Comparison of ENCODE assay signal across 12 cellular contexts in the genomic region with DNA sequence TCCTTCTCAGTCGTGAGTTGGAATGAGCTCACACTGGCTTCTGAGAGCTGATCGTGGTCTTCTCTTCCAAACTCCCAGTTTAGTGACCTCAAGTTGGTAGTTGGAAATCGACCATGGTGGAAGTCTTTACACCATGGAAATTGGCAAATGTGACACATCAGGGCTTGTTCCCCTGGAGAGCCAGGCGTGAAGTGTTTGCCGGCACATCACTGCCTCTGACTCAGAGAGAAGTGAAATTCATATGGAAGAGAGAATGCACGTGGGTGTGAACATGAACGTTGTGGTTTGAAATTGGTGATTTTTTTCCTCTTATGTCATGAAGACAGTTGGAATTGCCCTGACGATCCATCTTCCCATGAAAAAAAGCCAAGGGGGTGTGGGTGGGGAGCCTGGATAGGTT. TPM values are rescaled to one million over a fixed set of nuclear protein-coding genes. Genes with fewer than 3 reads are reported as not detected.
DNase-seq lines count a peak whose midpoint lies in the region; ATAC-seq, FAIRE-seq and TF ChIP-seq lines count a peak whose summit lies in the region.
"Had no signal": no experiment of that assay in that cellular context is flagged by ENCODE, and none has a peak within 500 bp of the region (broad histone marks: within the 10 kb centered on the region; RNA-seq: fewer than 3 reads in every experiment).

No MANE protein-coding gene starts in this region.

- peak; percentile 68 for ATAC-seq in activated naive CD8-positive, alpha-beta T cell treated with anti-CD3 and anti-CD28 coated beads, Interleukin-2, amount 50 U/mL, for 24 hours
- ATAC-seq in foreskin keratinocyte (peak; percentile 51), GM18511 (IDR thresholded peaks at IDR 0.05; ENCODE audit: unreplicated experiment) (no peak)
- ATAC-seq: stimulated activated memory B cell treated with anti-CD40 and anti-IgM and Interleukin-4, amounts not matched to agents 10 μg/mL and 1 μg/mL and 100 μg/mL, for 72 hours had no signal

- H3K36me3 Mint-ChIP-seq in activated naive CD8-positive, alpha-beta T cell treated with anti-CD3 and anti-CD28 coated beads, Interleukin-2, amount 50 U/mL, for 24 hours (ENCODE audit: low read depth): no peaks in the 10 kb centered on the region
- no peaks in the 10 kb centered on the region for H3K36me3 Mint-ChIP-seq in activated naive CD8-positive, alpha-beta T cell treated with anti-CD3 and anti-CD28 coated beads for 36 hours
- H3K36me3 Mint-ChIP-seq: stimulated activated memory B cell treated with anti-CD40 and anti-IgM and Interleukin-4, amounts not matched to agents 10 μg/mL and 1 μg/mL and 100 μg/mL, for 72 hours had no signal

- no peak for TF ChIP-seq CTCF in foreskin keratinocyte (conservative IDR thresholded peaks at IDR 0.05)

- H3K4me3 ChIP-seq in small intestine (ENCODE audit: low read depth in 1 of 2, low read length in 2 of 2): no peak overlapping the region
- H3K4me3 ChIP-seq: right atrium auricular region had no signal

- H3K27me3 Mint-ChIP-seq in activated naive CD8-positive, alpha-beta T cell treated with anti-CD3 and anti-CD28 coated beads, Interleukin-2, amount 50 U/mL, for 24 hours: peaks cover 8% of the 10 kb centered on the region
- no peaks in the 10 kb centered on the region for H3K27me3 Mint-ChIP-seq in activated naive CD8-positive, alpha-beta T cell treated with anti-CD3 and anti-CD28 coated beads for 36 hours

- DNase-seq in activated naive CD8-positive, alpha-beta T cell treated with anti-CD3 and anti-CD28 coated beads, Interleukin-2, amount 50 U/mL, for 24 hours: no peak
- DNase-seq in activated naive CD8-positive, alpha-beta T cell treated with anti-CD3 and anti-CD28 coated beads for 36 hours: no peak
- peak; percentile 43 to 51 for DNase-seq in activated T-cell treated with anti-CD3 and anti-CD28 coated beads, Interleukin-2, amount 50 U/mL, for 48 hours
- DNase-seq in foreskin keratinocyte (peak; percentile 32 to 49), superior temporal gyrus (ENCODE audit: extremely low spot score) (peak; percentile 13), small intestine (no peak), NCI-H2029 (lab: John Stamatoyannopoulos, UW) (no peak)
- DNase-seq: aorta had no signal

- no peak overlapping the region for H3K27ac ChIP-seq in foreskin keratinocyte
- H3K27ac ChIP-seq in small intestine (ENCODE audit: low read depth in 1 of 2, low read length in 1 of 2): no peak overlapping the region
- H3K27ac ChIP-seq: C4-2B, right atrium auricular region had no signal

- H3K4me1 Mint-ChIP-seq in activated naive CD8-positive, alpha-beta T cell treated with anti-CD3 and anti-CD28 coated beads, Interleukin-2, amount 50 U/mL, for 24 hours: peaks cover 9% of the 10 kb centered on the region
- peaks cover 5% of the 10 kb centered on the region for H3K4me1 Mint-ChIP-seq in activated naive CD8-positive, alpha-beta T cell treated with anti-CD3 and anti-CD28 coated beads for 36 hours
- H3K4me1 Mint-ChIP-seq: stimulated activated memory B cell treated with anti-CD40 and anti-IgM and Interleukin-4, amounts not matched to agents 10 μg/mL and 1 μg/mL and 100 μg/mL, for 72 hours had no signal

- H3K36me3 ChIP-seq in small intestine (ENCODE audit: control insufficient read depth in 2 of 2, insufficient read depth in 2 of 2, low read length in 2 of 2): no peaks in the 10 kb centered on the region
- H3K36me3 ChIP-seq: right atrium auricular region had no signal

- 72 to 84% (median 80%) methylated on average over 8 of the region's 8 CpGs for WGBS in small intestine, 3 donors

- H3K4me1 ChIP-seq in foreskin keratinocyte (no peaks in the 10 kb centered on the region), small intestine (ENCODE audit: control insufficient read depth in 2 of 2, insufficient read depth in 1 of 2, low read depth in 1 of 2, low read length in 1 of 2) (no peaks in the 10 kb centered on the region)
- H3K4me1 ChIP-seq: right atrium auricular region had no signal

- H3K27me3 ChIP-seq in foreskin keratinocyte (peaks cover 10% of the 10 kb centered on the region), small intestine (ENCODE audit: control insufficient read depth in 2 of 2, insufficient read depth in 2 of 2, low read length in 2 of 2) (peaks cover 0 to 3% of the 10 kb centered on the region in 2 donors)
- H3K27me3 ChIP-seq: right atrium auricular region had no signal

- peak overlapping the region; percentile 47 for H3K27ac Mint-ChIP-seq in activated naive CD8-positive, alpha-beta T cell treated with anti-CD3 and anti-CD28 coated beads, Interleukin-2, amount 50 U/mL, for 24 hours
- H3K27ac Mint-ChIP-seq in activated naive CD8-positive, alpha-beta T cell treated with anti-CD3 and anti-CD28 coated beads for 36 hours: no peak overlapping the region
- H3K27ac Mint-ChIP-seq: stimulated activated memory B cell treated with anti-CD40 and anti-IgM and Interleukin-4, amounts not matched to agents 10 μg/mL and 1 μg/mL and 100 μg/mL, for 72 hours had no signal

- no peaks in the 10 kb centered on the region for H3K9me3 ChIP-seq in small intestine (ENCODE audit: control insufficient read depth, low read depth)
- H3K9me3 ChIP-seq: right atrium auricular region had no signal

- peak overlapping the region; percentile 22 for H3K4me3 Mint-ChIP-seq in activated naive CD8-positive, alpha-beta T cell treated with anti-CD3 and anti-CD28 coated beads, Interleukin-2, amount 50 U/mL, for 24 hours
- no peak overlapping the region for H3K4me3 Mint-ChIP-seq in activated naive CD8-positive, alpha-beta T cell treated with anti-CD3 and anti-CD28 coated beads for 36 hours
- H3K4me3 Mint-ChIP-seq: stimulated activated memory B cell treated with anti-CD40 and anti-IgM and Interleukin-4, amounts not matched to agents 10 μg/mL and 1 μg/mL and 100 μg/mL, for 72 hours had no signal

- FAIRE-seq in small intestine (lab: Jason Lieb, UNC): no peak

- peaks cover 4% of the 10 kb centered on the region for H3K9me3 Mint-ChIP-seq in activated naive CD8-positive, alpha-beta T cell treated with anti-CD3 and anti-CD28 coated beads, Interleukin-2, amount 50 U/mL, for 24 hours
- H3K9me3 Mint-ChIP-seq in activated naive CD8-positive, alpha-beta T cell treated with anti-CD3 and anti-CD28 coated beads for 36 hours: no peaks in the 10 kb centered on the region

RNA-seq across cellular contexts. Expression of a gene that starts 47.4 kb away (rescaled TPM):
- 1 to 10 TPM; 1.5 to 1.6 TPM for total RNA-seq in activated naive CD8-positive, alpha-beta T cell treated with anti-CD3 and anti-CD28 coated beads for 36 hours
- 0.21 and 0.34 TPM in 2 replicates for total RNA-seq in foreskin keratinocyte
- polyA plus RNA-seq in foreskin keratinocyte (0.07 TPM in 2 replicates), small intestine (1 to 10 TPM in 2 of 3 donors, under 1 TPM in 1; 0.89 to 9.9 (median 2.2) TPM)

Comparison
In these comparisons a context has a peak if more than half of its experiments do, and no peak if none do; other contexts are left out.
1. DNase-seq: peak in activated T-cell treated with anti-CD3 and anti-CD28 coated beads, Interleukin-2, amount 50 U/mL, for 48 hours (2 of 2), foreskin keratinocyte (2 of 2) and superior temporal gyrus (single experiment); none in activated naive CD8-positive, alpha-beta T cell treated with anti-CD3 and anti-CD28 coated beads, Interleukin-2, amount 50 U/mL, for 24 hours (single experiment), activated naive CD8-positive, alpha-beta T cell treated with anti-CD3 and anti-CD28 coated beads for 36 hours (single experiment), small intestine (single experiment) and NCI-H2029 (single experiment).